In genomic region chr9:96176901-96177718, GRCh38 we compare ENCODE assay signal across 1 cellular context.
TF ChIP-seq lines count a peak whose summit lies in the region.

No MANE protein-coding gene starts in this region.

TF ChIP-seq in HepG2, 621 proteins besides CTCF, POLR2A, EP300 and RAD21 (continued from another document):
- TF ChIP-seq ZHX1 (CRISPR knock-in tag; IDR thresholded peaks at IDR 0.05; ENCODE audit: low read depth) (no peak), ELF4 (CRISPR knock-in tag; IDR thresholded peaks at IDR 0.05; ENCODE audit: borderline replicate concordance) (no peak), ZFAT (CRISPR knock-in tag; conservative IDR thresholded peaks at IDR 0.05) (no peak), ZC3H13 (CRISPR knock-in tag; IDR thresholded peaks at IDR 0.05) (no peak), ZBTB2 (CRISPR knock-in tag; IDR thresholded peaks at IDR 0.05; ENCODE audit: low read depth) (no peak), IRF1 (CRISPR knock-in tag; IDR thresholded peaks at IDR 0.05; ENCODE audit: low read depth) (no peak), ZNF343 (CRISPR knock-in tag; IDR thresholded peaks at IDR 0.05) (no peak), ATF7 (IDR thresholded peaks at IDR 0.05) (no peak), ATF7 (CRISPR knock-in tag; IDR thresholded peaks at IDR 0.05) (no peak), ZXDC (CRISPR knock-in tag; IDR thresholded peaks at IDR 0.05) (no peak)
